12 cellular contexts compared by ENCODE assay signal in genomic region chr14:56482306-56482705, GRCh38.
A peak's percentile ranks its signal among the peaks of the same experiment; 100 is the strongest.
DNase-seq lines count a peak whose midpoint lies in the region; ATAC-seq, FAIRE-seq and TF ChIP-seq lines count a peak whose summit lies in the region.
"Had no signal": no experiment of that assay in that cellular context is flagged by ENCODE, and none has a peak within 500 bp of the region (broad histone marks: within the 10 kb centered on the region; RNA-seq: fewer than 3 reads in every experiment).

No MANE protein-coding gene starts in this region.

- no peak overlapping the region for H2AFZ ChIP-seq in GM12878 (ENCODE audit: control insufficient read depth, low read depth, low read length)

- H3K4me1 Mint-ChIP-seq in stimulated activated effector memory CD8-positive, alpha-beta T cell treated with anti-CD3 and anti-CD28 coated beads, Interleukin-12 subunit alpha, Interleukin-12 subunit beta, amount 100 ng/mL, for 72 hours = no peaks in the 10 kb centered on the region

- no TSS peak for BruUV-seq in GM12878 (replicated peaks; lab: Mats Ljungman, UMichigan)

- no peak overlapping the region for H3K4me3 Mint-ChIP-seq in stimulated activated effector memory CD8-positive, alpha-beta T cell treated with anti-CD3 and anti-CD28 coated beads, Interleukin-12 subunit alpha, Interleukin-12 subunit beta, amount 100 ng/mL, for 72 hours

- ATAC-seq in GM12878 = peak; percentile 62
- ATAC-seq in stimulated activated effector memory CD8-positive, alpha-beta T cell treated with anti-CD3 and anti-CD28 coated beads, Interleukin-12 subunit alpha, Interleukin-12 subunit beta, amount 100 ng/mL, for 72 hours = no peak

- no peak for FAIRE-seq in GM12878 (lab: Jason Lieb, UNC)

- DNase-seq in NCI-H2196 (lab: John Stamatoyannopoulos, UW; ENCODE audit: unreplicated experiment) = peak; percentile 18
- DNase-seq in NCI-H2196 treated with DMSO at 0.1 percent for 48 hours (lab: John Stamatoyannopoulos, UW; ENCODE audit: unreplicated experiment) = no peak
- DNase-seq in NCI-H1694 treated with DMSO at 0.1 percent for 48 hours (lab: John Stamatoyannopoulos, UW) = peak; percentile 11
- no peak for DNase-seq in GM12878 (ENCODE audit: low read depth, low spot score)
- DNase-seq in renal cortical epithelial cell (ENCODE audit: low read depth) = peak; percentile 24
- no peak for DNase-seq in stimulated activated effector memory CD8-positive, alpha-beta T cell treated with anti-CD3 and anti-CD28 coated beads, Interleukin-12 subunit alpha, Interleukin-12 subunit beta, amount 100 ng/mL, for 72 hours (ENCODE audit: low spot score in 2 of 2)
- DNase-seq in Peyer's patch = no peak
- DNase-seq in cortex of kidney (lab: John Stamatoyannopoulos, UW) = no peak
- DNase-seq: activated gamma-delta T cell; AML-193; hypothalamus; stimulated activated CD4-positive, alpha-beta T cell treated with anti-CD3 and anti-CD28 coated beads, Interleukin-15, amount 100 ng/mL, for 24 hours had no signal

- TF ChIP-seq RAD21 in GM12878 (IDR thresholded peaks at IDR 0.05; ENCODE audit: insufficient read depth, low read depth, low read length) = no peak

- H3K4me3 ChIP-seq in GM12878 (no peak overlapping the region), Peyer's patch (no peak overlapping the region)

- H3K4me2 ChIP-seq in GM12878 (ENCODE audit: control insufficient read depth, insufficient read depth) = no peak overlapping the region

- no peaks in the 10 kb centered on the region for H3K4me1 ChIP-seq in GM12878 (ENCODE audit: control insufficient read depth, insufficient read depth, low read length)
- H3K4me1 ChIP-seq in Peyer's patch = no peaks in the 10 kb centered on the region

- H3K36me3 ChIP-seq in GM12878 (ENCODE audit: control insufficient read depth in 2 of 2, insufficient read depth in 2 of 2, low read length in 1 of 2) (no peaks in the 10 kb centered on the region), Peyer's patch (no peaks in the 10 kb centered on the region)

- H3K27me3 ChIP-seq in GM12878 (replicated peaks in 1 of 2; ENCODE audit: control insufficient read depth in 2 of 2, insufficient read depth in 2 of 2, low read length in 1 of 2) (no peaks in the 10 kb centered on the region), Peyer's patch (no peaks in the 10 kb centered on the region)

- in situ Hi-C loops in GM12878 (cut with MboI) = no loop called here

- H3K36me3 Mint-ChIP-seq in stimulated activated effector memory CD8-positive, alpha-beta T cell treated with anti-CD3 and anti-CD28 coated beads, Interleukin-12 subunit alpha, Interleukin-12 subunit beta, amount 100 ng/mL, for 72 hours = no peaks in the 10 kb centered on the region

- peak in 1 of 3 experiments; percentile 5; a peak in 1 of 6 replicates for TF ChIP-seq CTCF in GM12878 (IDR thresholded peaks at IDR 0.05 in 2 of 3, conservative IDR thresholded peaks at IDR 0.05 in 1 of 3; ENCODE audit: control insufficient read depth in 2 of 3, extremely low read depth in 1 of 3, insufficient read depth in 1 of 3, low read depth in 3 of 3, low read length in 3 of 3)
- TF ChIP-seq CTCF in Peyer's patch (IDR thresholded peaks at IDR 0.05) = no peak

- H3K9me3 Mint-ChIP-seq in stimulated activated effector memory CD8-positive, alpha-beta T cell treated with anti-CD3 and anti-CD28 coated beads, Interleukin-12 subunit alpha, Interleukin-12 subunit beta, amount 100 ng/mL, for 72 hours = no peaks in the 10 kb centered on the region

- RAD21 ChIA-PET in GM12878 (lab: Charles Lee; ENCODE audit: unreplicated experiment) = interaction anchor here (0.7 kb wide), 1 partner anchor 9 kb away, joined by 3 read pairs; no protein-coding TSS in a partner anchor

- no peaks in the 10 kb centered on the region for H4K20me1 ChIP-seq in GM12878 (ENCODE audit: control insufficient read depth, insufficient read depth)

- no peaks in the 10 kb centered on the region for H3K79me2 ChIP-seq in GM12878 (ENCODE audit: control insufficient read depth, insufficient read depth, low read length)

- H3K9me3 ChIP-seq in GM12878 (replicated peaks; ENCODE audit: control insufficient read depth, insufficient read depth, low read length) (no peaks in the 10 kb centered on the region), Peyer's patch (no peaks in the 10 kb centered on the region)

- TF ChIP-seq POLR2A in GM12878 (IDR thresholded peaks at IDR 0.05; ENCODE audit: low read depth, low read length) (no peak), Peyer's patch (IDR thresholded peaks at IDR 0.05) (no peak)

- 10% methylated on average over 5 of the region's 5 CpGs for WGBS in GM12878 (ENCODE audit: insufficient coverage, insufficient replicate concordance, low lambda C conversion rate, missing lambda C conversion rate)

- intact Hi-C loops in GM12878 (cut with micrococcal nuclease; ENCODE audit: unreplicated experiment) = no loop called here

- no peak for TF ChIP-seq EP300 in GM12878 (IDR thresholded peaks at IDR 0.05; ENCODE audit: borderline replicate concordance in 1 of 2, control insufficient read depth in 1 of 2, low read depth in 2 of 2, low read length in 2 of 2)

- H3K9ac ChIP-seq in GM12878 (ENCODE audit: control insufficient read depth, insufficient read depth, low read length) = no peak overlapping the region

- CTCF ChIA-PET in GM12878 (lab: Yijun Ruan, JAX) = interaction anchor here (0.6 to 1.3 kb wide), 6 partner anchors 8 to 1326 kb away, joined by 3 read pairs; no protein-coding TSS in a partner anchor

- H3K27ac Mint-ChIP-seq in stimulated activated effector memory CD8-positive, alpha-beta T cell treated with anti-CD3 and anti-CD28 coated beads, Interleukin-12 subunit alpha, Interleukin-12 subunit beta, amount 100 ng/mL, for 72 hours = no peak overlapping the region

- H3K27ac ChIP-seq in GM12878 (ENCODE audit: control insufficient read depth, insufficient read depth) (no peak overlapping the region), Peyer's patch (no peak overlapping the region)

- SMC1A ChIA-PET in GM12878 (lab: Charles Lee; ENCODE audit: uncharacterized antibody, unreplicated experiment) = no interaction called here

- POLR2A ChIA-PET in GM12878 (lab: Charles Lee) = no interaction called here

TF ChIP-seq in GM12878, 131 proteins besides CTCF, POLR2A, EP300 and RAD21:
- TF ChIP-seq JUNB (IDR thresholded peaks at IDR 0.05) (no peak), STAT1 (conservative IDR thresholded peaks at IDR 0.05) (no peak), SIN3A (IDR thresholded peaks at IDR 0.05; ENCODE audit: low read depth, low read length) (no peak), FOXK2 (IDR thresholded peaks at IDR 0.05) (no peak), ZNF217 (IDR thresholded peaks at IDR 0.05) (no peak), NKRF (conservative IDR thresholded peaks at IDR 0.05) (no peak), BCL3 (IDR thresholded peaks at IDR 0.05; ENCODE audit: borderline replicate concordance, insufficient read depth, low read depth, low read length, poor library complexity, severe bottlenecking) (no peak), SIX5 (IDR thresholded peaks at IDR 0.05; ENCODE audit: low read depth, low read length, severe bottlenecking) (no peak), RAD51 (IDR thresholded peaks at IDR 0.05) (no peak)

Comparison
In these comparisons a context has a peak if more than half of its experiments do, and no peak if none do; other contexts are left out.
1. DNase-seq: peak in NCI-H2196 (single experiment), NCI-H1694 treated with DMSO at 0.1 percent for 48 hours (single experiment) and renal cortical epithelial cell (single experiment); none in NCI-H2196 treated with DMSO at 0.1 percent for 48 hours (single experiment), GM12878 (single experiment), stimulated activated effector memory CD8-positive, alpha-beta T cell treated with anti-CD3 and anti-CD28 coated beads, Interleukin-12 subunit alpha, Interleukin-12 subunit beta, amount 100 ng/mL, for 72 hours (0 of 2), Peyer's patch (0 of 3) and cortex of kidney (single experiment).